7 cellular contexts compared by ENCODE assay signal in genomic region chr12:123076604-123077297, GRCh38.
A peak's percentile ranks its signal among the peaks of the same experiment; 100 is the strongest.
DNase-seq lines count a peak whose midpoint lies in the region; ATAC-seq and TF ChIP-seq lines count a peak whose summit lies in the region.

No MANE protein-coding gene starts in this region.

- peak; percentile 51 for ATAC-seq in lung (ENCODE audit: insufficient read depth, low FRiP score)
- ATAC-seq in GM21576 (IDR thresholded peaks at IDR 0.05; ENCODE audit: unreplicated experiment): no peak
- no peak for ATAC-seq in GM18909 (IDR thresholded peaks at IDR 0.05; ENCODE audit: poor library complexity, unreplicated experiment)
- ATAC-seq in GM18517 (IDR thresholded peaks at IDR 0.05; ENCODE audit: unreplicated experiment): no peak

- H3K27me3 ChIP-seq in lung (ENCODE audit: control insufficient read depth, insufficient read depth) (no peaks in the 10 kb centered on the region), stomach (no peaks in the 10 kb centered on the region)

- WGBS in lung, 2 donors: 54 to 69% methylated on average over 11 of the region's 11 CpGs
- 71 to 80% (median 76%) methylated on average over 11 of the region's 11 CpGs for WGBS in stomach, 5 donors

- peaks cover 27 to 33% of the 10 kb centered on the region in 2 donors for H3K4me1 ChIP-seq in lung (ENCODE audit: control insufficient read depth in 2 of 2, insufficient read depth in 2 of 2, low read length in 2 of 2)
- H3K4me1 ChIP-seq in stomach: peaks cover 17 to 53% (median 37%) of the 10 kb centered on the region in 4 donors

- no peak overlapping the region for H3K4me3 ChIP-seq in lung
- no peak overlapping the region for H3K4me3 ChIP-seq in stomach

- DNase-seq in NAMALWA (ENCODE audit: low spot score): peak; percentile 40
- peak; percentile 48 for DNase-seq in activated T-cell treated with anti-CD3 and anti-CD28 coated beads, Interleukin-2, amount 50 U/mL, for 1 hour
- no peak for DNase-seq in lung (ENCODE audit: low spot score)
- DNase-seq in stomach: no peak

- H3K36me3 ChIP-seq in lung (ENCODE audit: control insufficient read depth in 2 of 2, insufficient read depth in 2 of 2, low read length in 2 of 2) (no peaks in the 10 kb centered on the region), stomach (no peaks in the 10 kb centered on the region)

- TF ChIP-seq CTCF in lung (IDR thresholded peaks at IDR 0.05; ENCODE audit: control extremely low read depth, extremely low read depth) (no peak), stomach (IDR thresholded peaks at IDR 0.05) (no peak)

- no peak for TF ChIP-seq POLR2A in stomach (IDR thresholded peaks at IDR 0.05)

- H3K9me3 ChIP-seq in lung (ENCODE audit: control insufficient read depth in 2 of 2, insufficient read depth in 1 of 2, low read length in 1 of 2): no peaks in the 10 kb centered on the region
- no peaks in the 10 kb centered on the region for H3K9me3 ChIP-seq in stomach

- no peak for TF ChIP-seq EP300 in stomach (IDR thresholded peaks at IDR 0.05)

- H3K27ac ChIP-seq in lung (ENCODE audit: low read depth in 1 of 2, low read length in 1 of 2): peak overlapping the region; percentile 16 to 26
- peak overlapping the region in 4 of 5 donors; percentile 10 to 78 (median 49) for H3K27ac ChIP-seq in stomach

- intact Hi-C loops in stomach (cut with DNase I; ENCODE audit: low total_unique reads): no loop called here

Comparison
In these comparisons a context has a peak if more than half of its experiments do, and no peak if none do; other contexts are left out.
1. DNase-seq: peak in NAMALWA (single experiment) and activated T-cell treated with anti-CD3 and anti-CD28 coated beads, Interleukin-2, amount 50 U/mL, for 1 hour (single experiment); none in lung (single experiment) and stomach (single experiment).